ENCODE assay signal across 8 cellular contexts in genomic region chr5:133552925-133553525, GRCh38. TPM values are rescaled to one million over a fixed set of nuclear protein-coding genes. Genes with fewer than 3 reads are reported as not detected.
DNase-seq lines count a peak whose midpoint lies in the region; ATAC-seq lines count a peak whose summit lies in the region.

No MANE protein-coding gene starts in this region.

- H3K4me1 Mint-ChIP-seq in T-cell = peaks cover 0 to 6% (median 0%) of the 10 kb centered on the region in 3 donors

- H3K27me3 Mint-ChIP-seq in T-cell = peaks cover 26 to 39% of the 10 kb centered on the region in 2 donors

- no peaks in the 10 kb centered on the region for H3K36me3 ChIP-seq in adipocyte (ENCODE audit: control insufficient read depth, insufficient read depth, low read length, severe bottlenecking)

- peaks cover 0 to under 1% (median 0%) of the 10 kb centered on the region in 3 donors for H3K9me3 Mint-ChIP-seq in T-cell

- H3K36me3 Mint-ChIP-seq in T-cell = no peaks in the 10 kb centered on the region

- POLR2A ChIA-PET in T-cell (lab: Charles Lee) = no interaction called here

- H3K4me1 ChIP-seq in adipocyte (ENCODE audit: control insufficient read depth, insufficient read depth, low read length) = no peaks in the 10 kb centered on the region

- DNase-seq in NCI-H146 (lab: John Stamatoyannopoulos, UW) (peak; percentile 38), NCI-H146 treated with DMSO at 0.1 percent for 48 hours (lab: John Stamatoyannopoulos, UW; ENCODE audit: unreplicated experiment) (no peak), HS-5 (ENCODE audit: low read depth) (peak; percentile 4), T-cell (peak in 29 of 34 experiments; percentile 7 to 48 (median 32)), adipocyte (ENCODE audit: low read depth) (peak; percentile 42), inferior parietal cortex (ENCODE audit: extremely low spot score) (peak; percentile 49)
- peak; percentile 29 to 54 for DNase-seq in stimulated activated CD4-positive, alpha-beta T cell treated with anti-CD3 and anti-CD28 coated beads, Interleukin-4, amount 100 ng/mL, for 4 hours

- peak in 3 of 4 experiments; percentile 42 to 69 (median 43) for ATAC-seq in T-cell (replicated peaks in 1 of 4)
- no peak for ATAC-seq in HG03460 (IDR thresholded peaks at IDR 0.05; ENCODE audit: unreplicated experiment)

- H3K4me3 ChIP-seq in adipocyte (ENCODE audit: low read length) = no peak overlapping the region

- no peak overlapping the region for H3K9ac ChIP-seq in adipocyte (ENCODE audit: low read length)

- peaks cover 66% of the 10 kb centered on the region for H3K27me3 ChIP-seq in adipocyte (replicated peaks; ENCODE audit: control insufficient read depth, insufficient read depth, low read length)

- H3K4me3 Mint-ChIP-seq in T-cell = no peak overlapping the region

- H3K27ac Mint-ChIP-seq in T-cell = no peak overlapping the region

- CTCF ChIA-PET in T-cell (lab: Charles Lee) = no interaction called here

- no peaks in the 10 kb centered on the region for H3K9me3 ChIP-seq in adipocyte (ENCODE audit: control insufficient read depth, low read length)

RNA-seq across cellular contexts. Expression of gene FSTL4, which starts 59.3 kb away (rescaled TPM):
- 1 to 10 TPM in 2 of 5 donors, not detected in 3; 1.6 TPM for total RNA-seq in T-cell
